ENCODE assay signal across 22 cellular contexts in the genomic region with DNA sequence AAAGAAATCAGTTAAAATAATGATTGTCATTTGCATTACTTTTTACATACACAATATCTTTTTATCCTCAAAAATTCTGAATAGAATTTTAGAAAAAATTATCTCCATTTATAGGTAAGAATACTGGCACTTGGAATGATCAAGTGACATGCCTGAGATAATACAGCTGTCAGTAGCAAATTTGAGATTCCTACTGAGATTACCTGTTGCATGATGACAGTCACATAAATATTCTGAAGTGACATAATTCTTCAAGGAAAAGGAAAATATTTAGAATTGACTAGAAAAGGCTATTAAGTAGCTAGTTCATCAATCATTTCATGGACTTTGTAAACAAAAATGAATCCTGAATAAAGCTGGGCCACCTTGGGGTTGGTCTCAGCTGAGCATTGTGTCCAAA.
"Had no signal": no experiment of that assay in that cellular context is flagged by ENCODE, and none has a peak within 500 bp of the region (broad histone marks: within the 10 kb centered on the region; RNA-seq: fewer than 3 reads in every experiment).

No MANE protein-coding gene starts in this region.

- H3K4me3 ChIP-seq: stomach, suprapubic skin, testis, thoracic aorta, thyroid gland, tibial artery, tibial nerve, transverse colon, upper lobe of left lung, upper lobe of right lung, vagina had no signal

- H3K4me1 ChIP-seq: testis, tibial artery, tibial nerve, transverse colon, upper lobe of left lung, upper lobe of right lung, vagina had no signal

- H3K36me3 ChIP-seq: stomach, suprapubic skin, thoracic aorta, thyroid gland, tibial artery, tibial nerve, transverse colon, upper lobe of left lung, upper lobe of right lung, vagina had no signal

- DNase-seq: stimulated activated CD4-positive, alpha-beta T cell treated with anti-CD3 and anti-CD28 coated beads, Interleukin-2, amount 100 ng/mL, for 48 hours; stimulated activated CD4-positive, alpha-beta T cell treated with anti-CD3 and anti-CD28 coated beads, Interleukin-4, amount 100 ng/mL, for 1 hour; stimulated activated CD4-positive, alpha-beta T cell treated with anti-CD3 and anti-CD28 coated beads, Interleukin-4, amount 100 ng/mL, for 24 hours; stimulated activated CD4-positive, alpha-beta T cell treated with anti-CD3 and anti-CD28 coated beads, Interleukin-4, amount 100 ng/mL, for 4 hours; stimulated activated CD8-positive, alpha-beta memory T cell treated with anti-CD3 and anti-CD28 coated beads, Interleukin-4, amount 100 ng/mL, for 48 hours; stimulated activated naive B cell treated with anti-CD40 and anti-IgM and Interleukin-4, amounts not matched to agents 10 μg/mL and 1 μg/mL and 100 μg/mL, for 72 hours; stimulated activated naive CD4-positive, alpha-beta T cell; stimulated activated naive CD4-positive, alpha-beta T cell treated with Interleukin-2 at 50 U/mL for 16 hours; stimulated activated naive CD8-positive, alpha-beta T cell treated with anti-CD3 and anti-CD28 coated beads, Interleukin-15, amount 100 ng/mL, for 72 hours; stimulated activated naive CD8-positive, alpha-beta T cell treated with anti-CD3 and anti-CD28 coated beads, Interleukin-15, Interleukin-2, amounts not matched to agents 100 U/mL and 50 U/mL, for 24 hours; stomach; substantia nigra; testis; thyroid gland; tibial artery; transverse colon; upper lobe of left lung; upper lobe of right lung had no signal

- H3K27ac ChIP-seq: stomach, suprapubic skin, testis, thoracic aorta, thyroid gland, tibial artery, tibial nerve, transverse colon, upper lobe of left lung, upper lobe of right lung, vagina had no signal

- H3K27me3 ChIP-seq: stomach, suprapubic skin, testis, thyroid gland, tibial artery, tibial nerve, transverse colon, upper lobe of left lung, upper lobe of right lung, vagina had no signal

- H3K9me3 ChIP-seq: stomach, suprapubic skin, testis, thoracic aorta, thyroid gland, tibial artery, tibial nerve, transverse colon, upper lobe of left lung, upper lobe of right lung, vagina had no signal
